ENCODE assay signal across 8 cellular contexts in genomic region chr3:105868450-105868744, GRCh38. TPM values are rescaled to one million over a fixed set of nuclear protein-coding genes. Genes with fewer than 3 reads are reported as not detected.
DNase-seq lines count a peak whose midpoint lies in the region; ATAC-seq, FAIRE-seq and TF ChIP-seq lines count a peak whose summit lies in the region.

No MANE protein-coding gene starts in this region.

- peak overlapping the region; percentile 70 for H3K27ac ChIP-seq in DOHH2 (ENCODE audit: low read depth, low read length)
- H3K27ac ChIP-seq in HUES64 (ENCODE audit: low read depth, low read length): peak overlapping the region; percentile 17; the same call in 1 of the 2 replicates
- H3K27ac ChIP-seq in endodermal cell (ENCODE audit: low read depth, low read length): peak overlapping the region; percentile 82
- H3K27ac ChIP-seq in mesendoderm (ENCODE audit: low read depth, low read length): peak overlapping the region; percentile 26
- peak overlapping the region; percentile 95 to 96 for H3K27ac ChIP-seq in tibial artery

- peaks cover 16% of the 10 kb centered on the region for H3K36me3 Mint-ChIP-seq in endodermal cell (ENCODE audit: low read depth)

- H3K18ac ChIP-seq in mesendoderm (ENCODE audit: low read length): peak overlapping the region; percentile 51

- peak overlapping the region; percentile 74 for H3K4me2 ChIP-seq in DOHH2 (ENCODE audit: low read length)
- peak overlapping the region; percentile 84 for H3K4me2 ChIP-seq in mesendoderm (ENCODE audit: low read length)

- H3K4me3 ChIP-seq in DOHH2 (ENCODE audit: low read length) (peak overlapping the region; percentile 89), HUES64 (ENCODE audit: low read length) (peak overlapping the region; percentile 73), endodermal cell (ENCODE audit: low read length) (peak overlapping the region; percentile 83), mesendoderm (ENCODE audit: low read length) (peak overlapping the region; percentile 88), tibial artery (peak overlapping the region; percentile 80 to 88)

- peak; percentile 3 for ATAC-seq in GM21423 (IDR thresholded peaks at IDR 0.05; ENCODE audit: unreplicated experiment)

- H3K36me3 ChIP-seq in DOHH2 (ENCODE audit: control insufficient read depth, low read length): peaks cover 42% of the 10 kb centered on the region
- H3K36me3 ChIP-seq in HUES64 (ENCODE audit: insufficient read depth, low read length): peaks cover 30% of the 10 kb centered on the region
- H3K36me3 ChIP-seq in endodermal cell (ENCODE audit: control insufficient read depth, insufficient read depth, low read length): peaks cover 26% of the 10 kb centered on the region
- H3K36me3 ChIP-seq in mesendoderm (ENCODE audit: control insufficient read depth, insufficient read depth, low read length): no peaks in the 10 kb centered on the region
- peaks cover 0 to 6% (median 0%) of the 10 kb centered on the region in 3 donors for H3K36me3 ChIP-seq in tibial artery

- no peak overlapping the region for H4K5ac ChIP-seq in mesendoderm (ENCODE audit: low read length)

- no peak overlapping the region for H3K4ac ChIP-seq in mesendoderm (ENCODE audit: low read depth, low read length)

- H2BK15ac ChIP-seq in mesendoderm (replicated peaks; ENCODE audit: low read depth): no peak overlapping the region

- no peaks in the 10 kb centered on the region for H4K20me1 ChIP-seq in DOHH2 (ENCODE audit: control insufficient read depth, insufficient read depth, low read depth, low read length)

- H3K4me3 Mint-ChIP-seq in endodermal cell: peak overlapping the region; percentile 90

- FAIRE-seq in GM19239 (lab: Jason Lieb, UNC): no peak

- no peak overlapping the region for H2AK5ac ChIP-seq in mesendoderm (ENCODE audit: low read length)

- no peaks in the 10 kb centered on the region for H3K9me3 ChIP-seq in DOHH2 (ENCODE audit: control insufficient read depth, insufficient read depth, low read length)
- no peaks in the 10 kb centered on the region for H3K9me3 ChIP-seq in HUES64 (ENCODE audit: insufficient read depth, low read depth, low read length)
- no peaks in the 10 kb centered on the region for H3K9me3 ChIP-seq in endodermal cell (ENCODE audit: control insufficient read depth, low read length)
- no peaks in the 10 kb centered on the region for H3K9me3 ChIP-seq in tibial artery

- peak overlapping the region; percentile 35 for H2BK5ac ChIP-seq in mesendoderm (ENCODE audit: low read length)

- H3K9ac ChIP-seq in HUES64 (ENCODE audit: low read depth, low read length) (peak overlapping the region; percentile 77), endodermal cell (ENCODE audit: extremely low read depth, low read length, poor library complexity, severe bottlenecking) (peak overlapping the region; percentile 68), mesendoderm (ENCODE audit: low read length) (peak overlapping the region; percentile 94)

- no peak for TF ChIP-seq CTCF in DOHH2 (IDR thresholded peaks at IDR 0.05; ENCODE audit: low read depth, low read length, poor library complexity, severe bottlenecking)
- no peak for TF ChIP-seq CTCF in endodermal cell (conservative IDR thresholded peaks at IDR 0.05)
- TF ChIP-seq CTCF in tibial artery (IDR thresholded peaks at IDR 0.05): no peak

- H3K4me1 ChIP-seq in DOHH2 (ENCODE audit: control insufficient read depth, low read length): peaks cover 53% of the 10 kb centered on the region
- peaks cover 29% of the 10 kb centered on the region for H3K4me1 ChIP-seq in HUES64 (ENCODE audit: insufficient read depth, low read length)
- peaks cover 9% of the 10 kb centered on the region for H3K4me1 ChIP-seq in endodermal cell (ENCODE audit: control insufficient read depth, insufficient read depth, low read length)
- no peaks in the 10 kb centered on the region for H3K4me1 ChIP-seq in mesendoderm (ENCODE audit: control insufficient read depth, low read depth, low read length)
- peaks cover 0 to 51% (median 21%) of the 10 kb centered on the region in 4 donors for H3K4me1 ChIP-seq in tibial artery

- no peaks in the 10 kb centered on the region for H3K27me3 Mint-ChIP-seq in endodermal cell (ENCODE audit: insufficient read depth)

- H3K23ac ChIP-seq in mesendoderm (ENCODE audit: low read length): peak overlapping the region; percentile 48

- no peaks in the 10 kb centered on the region for H3K9me3 Mint-ChIP-seq in endodermal cell

- intact Hi-C loops in tibial artery (cut with DNase I; ENCODE audit: low total_unique reads): loop anchor here (5.0 to 10.0 kb wide), 2 partner anchors 39 to 134 kb away; no protein-coding TSS in a partner anchor

- H3F3A ChIP-seq in DOHH2 (ENCODE audit: control insufficient read depth, insufficient read depth): no peaks in the 10 kb centered on the region; the same call in 1 of the 2 replicates

- H3K79me2 ChIP-seq in DOHH2 (ENCODE audit: control insufficient read depth, low read length) (peaks cover 60% of the 10 kb centered on the region), mesendoderm (ENCODE audit: control insufficient read depth, insufficient read depth, low read length) (peaks cover 4% of the 10 kb centered on the region)

- peaks cover 31% of the 10 kb centered on the region for H3K4me1 Mint-ChIP-seq in endodermal cell

- WGBS in HUES64: under 1% methylated on average over 27 of the region's 27 CpGs
- 0% methylated on average over 17 to 27 of the region's 27 CpGs for WGBS in endodermal cell (ENCODE audit: insufficient coverage in 1 of 2, insufficient read length in 1 of 2), 2 experiments
- no CpG with 5 or more reads among the region's 27 CpGs for WGBS in mesendoderm (ENCODE audit: extremely low coverage, insufficient coverage, low lambda C conversion rate)

- H3K79me1 ChIP-seq in mesendoderm (ENCODE audit: low read length): peaks cover 2% of the 10 kb centered on the region

- DNase-seq in activated CD4-positive, CD25-positive, alpha-beta regulatory T cell treated with anti-CD3 and anti-CD28 coated beads, Interleukin-2, amount 50 U/mL, for 72 hours: peak; percentile 59
- DNase-seq in endodermal cell (peak; percentile 85), mesendoderm (peak; percentile 75), tibial artery (peak; percentile 60 to 81), GM19239 (ENCODE audit: insufficient read length, low spot score) (no peak)

- peak overlapping the region; percentile 97 for H3K56ac ChIP-seq in mesendoderm (ENCODE audit: low read length)

- no peak overlapping the region for H2BK120ac ChIP-seq in mesendoderm (ENCODE audit: low read depth, low read length)

- H4K8ac ChIP-seq in mesendoderm (ENCODE audit: low read depth, low read length): no peak overlapping the region

- H3K27ac Mint-ChIP-seq in endodermal cell: peak overlapping the region; percentile 88

- H3K27me3 ChIP-seq in DOHH2 (ENCODE audit: control insufficient read depth, low read length) (no peaks in the 10 kb centered on the region), HUES64 (ENCODE audit: insufficient read depth, low read length) (no peaks in the 10 kb centered on the region), endodermal cell (ENCODE audit: control insufficient read depth, insufficient read depth, low read length, poor library complexity, severe bottlenecking) (no peaks in the 10 kb centered on the region), mesendoderm (ENCODE audit: insufficient read depth, low read length, poor library complexity) (no peaks in the 10 kb centered on the region), tibial artery (no peaks in the 10 kb centered on the region)

- no peaks in the 10 kb centered on the region for H3K9me2 ChIP-seq in DOHH2 (replicated peaks; ENCODE audit: control insufficient read depth, low read length)

RNA-seq across cellular contexts. Expression of gene CBLB, which starts 0.4 kb away (rescaled TPM):
- polyA plus RNA-seq in HUES64 (2013, experiment 1 of 2): 16.9 TPM
- 16.5 TPM for polyA plus RNA-seq in HUES64 (2013, experiment 2 of 2)
- 10 to 100 TPM; 45.4 to 60.5 TPM for total RNA-seq in endodermal cell
- 41.8 TPM for polyA plus RNA-seq in endodermal cell (2013, experiment 1 of 2)
- polyA plus RNA-seq in endodermal cell (2013, experiment 2 of 2): 41.5 TPM
- 7.5 TPM for polyA plus RNA-seq in mesendoderm (2013, experiment 1 of 2)
- 8.0 TPM for polyA plus RNA-seq in mesendoderm (2013, experiment 2 of 2)

Comparison
In these comparisons a context has a peak if more than half of its experiments do, and no peak if none do; other contexts are left out.
1. H3K27ac ChIP-seq: peak in every context shown above with its lines; median percentile 96 in tibial artery; 82 in endodermal cell; 70 in DOHH2; 26 in mesendoderm; 17 in HUES64.